ENCODE assay signal across 9 cellular contexts in the genomic region with DNA sequence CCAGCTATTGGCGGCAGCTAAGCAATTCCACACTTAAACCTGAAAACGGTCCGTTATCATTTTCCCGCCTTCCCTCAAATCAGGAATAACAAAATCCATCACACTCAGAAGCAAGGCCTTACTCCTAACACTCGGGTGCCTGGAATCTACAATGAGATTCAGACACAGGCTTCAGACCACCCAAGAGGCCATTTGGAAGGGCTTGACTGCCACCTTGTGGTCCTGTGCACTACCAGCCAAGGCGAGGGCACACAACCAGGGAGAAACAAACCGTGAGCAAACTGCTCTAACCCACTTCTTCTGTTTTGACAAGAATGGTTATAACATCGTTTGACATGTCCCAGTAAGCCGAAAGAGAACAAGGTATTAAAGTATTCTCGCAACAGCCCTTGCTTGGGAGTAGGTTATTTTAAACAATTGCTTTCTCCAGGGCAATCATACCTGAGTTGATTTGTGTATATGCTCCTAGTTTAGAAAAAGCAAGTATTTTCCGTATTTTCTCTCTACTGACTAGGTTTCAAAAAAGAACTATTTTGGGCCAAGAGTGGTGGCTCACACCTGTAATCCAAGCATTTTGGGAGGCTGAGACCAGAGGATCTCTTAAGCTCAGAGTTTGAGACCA. TPM values are rescaled to one million over a fixed set of nuclear protein-coding genes. Genes with fewer than 3 reads are reported as not detected.
DNase-seq lines count a peak whose midpoint lies in the region; ATAC-seq and TF ChIP-seq lines count a peak whose summit lies in the region.
"Had no signal": no experiment of that assay in that cellular context is flagged by ENCODE, and none has a peak within 500 bp of the region (broad histone marks: within the 10 kb centered on the region; RNA-seq: fewer than 3 reads in every experiment).

No MANE protein-coding gene starts in this region.

- DNase-seq in CD8-positive, alpha-beta T cell, result peak in 6 of 7 experiments; percentile 2 to 53 (median 28)
- DNase-seq in HL-60 (ENCODE audit: low read depth in 1 of 2, low spot score in 1 of 2) (peak in 1 of 2 experiments; percentile 46), OCI-M2 (lab: John Stamatoyannopoulos, UW; ENCODE audit: unreplicated experiment) (peak; percentile 18), amniotic epithelial cell (ENCODE audit: low read depth) (peak; percentile 50), hypothalamus (lab: John Stamatoyannopoulos, UW) (peak in 45 of 51 donors; percentile 1 to 78 (median 40)), smooth muscle cell of the brain vasculature (ENCODE audit: low read depth, low spot score) (peak; percentile 26)
- DNase-seq: activated B cell treated with CpG ODN at 0.5 μM for 24 hours had no signal

- no peak overlapping the region for H3K27ac ChIP-seq in CD8-positive, alpha-beta T cell (ENCODE audit: low read depth, low read length)
- no peak overlapping the region for H3K27ac ChIP-seq in HL-60 (replicated peaks)

- no peaks in the 10 kb centered on the region for H3K9me3 Mint-ChIP-seq in CD8-positive, alpha-beta T cell
- H3K9me3 Mint-ChIP-seq: activated B cell treated with CpG ODN at 0.5 μM for 24 hours had no signal

- no peak for ATAC-seq in CD8-positive, alpha-beta T cell
- ATAC-seq in GM19043 (IDR thresholded peaks at IDR 0.05; ENCODE audit: low read depth, unreplicated experiment) (peak; percentile 78), GM19328 (IDR thresholded peaks at IDR 0.05; ENCODE audit: unreplicated experiment) (no peak)

- H3K4me3 ChIP-seq in CD8-positive, alpha-beta T cell (ENCODE audit: low read depth, low read length), result no peak overlapping the region
- H3K4me3 ChIP-seq in HL-60 (replicated peaks; ENCODE audit: insufficient read depth, low read length), result no peak overlapping the region

- H3K36me3 ChIP-seq in CD8-positive, alpha-beta T cell (ENCODE audit: insufficient read depth, low read length), result no peaks in the 10 kb centered on the region

- H3K4me3 Mint-ChIP-seq in CD8-positive, alpha-beta T cell, result no peak overlapping the region
- H3K4me3 Mint-ChIP-seq: activated B cell treated with CpG ODN at 0.5 μM for 24 hours had no signal

- no peaks in the 10 kb centered on the region for H3K4me1 Mint-ChIP-seq in CD8-positive, alpha-beta T cell (ENCODE audit: low read depth)
- H3K4me1 Mint-ChIP-seq: activated B cell treated with CpG ODN at 0.5 μM for 24 hours had no signal

- H3K27me3 ChIP-seq in CD8-positive, alpha-beta T cell (ENCODE audit: insufficient read depth, low read length), result no peaks in the 10 kb centered on the region
- H3K27me3 ChIP-seq in HL-60 (ENCODE audit: insufficient read depth, poor library complexity, severe bottlenecking), result peaks cover 13% of the 10 kb centered on the region

- CTCF ChIA-PET in CD8-positive, alpha-beta T cell (lab: Charles Lee), result interaction anchor here (0.7 to 1.2 kb wide), 4 partner anchors 9 to 1858 kb away, joined by 3 to 4 read pairs (median 3); no protein-coding TSS in a partner anchor

- POLR2A ChIA-PET in CD8-positive, alpha-beta T cell (lab: Charles Lee), result no interaction called here

- H3K36me3 Mint-ChIP-seq in CD8-positive, alpha-beta T cell, result peaks cover 7% of the 10 kb centered on the region

- intact Hi-C loops in CD8-positive, alpha-beta T cell (cut with DNase I, micrococcal nuclease), result loop anchor here in 1 of 2 experiments (5.0 kb wide), 1 partner anchor 1860 kb away; no protein-coding TSS in a partner anchor

- H3K4me1 ChIP-seq in CD8-positive, alpha-beta T cell (ENCODE audit: insufficient read depth, low read length), result no peaks in the 10 kb centered on the region

- no peaks in the 10 kb centered on the region for H3K9me3 ChIP-seq in CD8-positive, alpha-beta T cell (ENCODE audit: low read length)

- H3K27me3 Mint-ChIP-seq in CD8-positive, alpha-beta T cell (ENCODE audit: low read depth), result peaks cover 3% of the 10 kb centered on the region

- no peak overlapping the region for H3K27ac Mint-ChIP-seq in CD8-positive, alpha-beta T cell
- H3K27ac Mint-ChIP-seq: activated B cell treated with CpG ODN at 0.5 μM for 24 hours had no signal

- TF ChIP-seq CTCF in CD8-positive, alpha-beta T cell (IDR thresholded peaks at IDR 0.05), result no peak
- peak; percentile 63 for TF ChIP-seq CTCF in HL-60 (IDR thresholded peaks at IDR 0.05; ENCODE audit: insufficient read depth, low read length)

RNA-seq across cellular contexts. Expression of gene TAFA4, which starts 40.1 kb away (rescaled TPM):
- not detected for total RNA-seq in CD8-positive, alpha-beta T cell
- total RNA-seq: activated B cell treated with CpG ODN at 0.5 μM for 24 hours had no signal

RNA-seq across cellular contexts. Expression of gene EOGT, which starts 41.0 kb away (rescaled TPM):
- 10 to 100 TPM in 1 of 2 experiments, 1 to 10 TPM in 1; 9.9 to 15.2 TPM for total RNA-seq in CD8-positive, alpha-beta T cell
